In genomic region chr11:86688398-86689179, GRCh38 we compare ENCODE assay signal across 9 cellular contexts. TPM values are rescaled to one million over a fixed set of nuclear protein-coding genes. Genes with fewer than 3 reads are reported as not detected.
A peak's percentile ranks its signal among the peaks of the same experiment; 100 is the strongest.
DNase-seq lines count a peak whose midpoint lies in the region; ATAC-seq and TF ChIP-seq lines count a peak whose summit lies in the region.
"Had no signal": no experiment of that assay in that cellular context is flagged by ENCODE, and none has a peak within 500 bp of the region (broad histone marks: within the 10 kb centered on the region; RNA-seq: fewer than 3 reads in every experiment).

No MANE protein-coding gene starts in this region.

- no peak overlapping the region for H3K4me3 ChIP-seq in GM23248
- no peak overlapping the region for H3K4me3 ChIP-seq in Panc1 (ENCODE audit: low read depth in 2 of 2, low read length in 2 of 2)
- H3K4me3 ChIP-seq in heart right ventricle: no peak overlapping the region
- H3K4me3 ChIP-seq in endodermal cell (ENCODE audit: low read length): no peak overlapping the region

- H3K36me3 Mint-ChIP-seq in endodermal cell (ENCODE audit: low read depth): no peaks in the 10 kb centered on the region

- in situ Hi-C loops in GM23248 (cut with MboI) (no loop called here), Panc1 (cut with HindIII; ENCODE audit: low pct_unique_long_range_greater_than_20kb, low sequenced_read_pairs) (no loop called here)

- H3K36me3 ChIP-seq in GM23248 (ENCODE audit: low read depth): no peaks in the 10 kb centered on the region
- H3K36me3 ChIP-seq in Panc1 (ENCODE audit: control insufficient read depth, insufficient read depth, low read length): no peaks in the 10 kb centered on the region
- no peaks in the 10 kb centered on the region for H3K36me3 ChIP-seq in heart right ventricle
- no peaks in the 10 kb centered on the region for H3K36me3 ChIP-seq in endodermal cell (ENCODE audit: control insufficient read depth, insufficient read depth, low read length)

- CTCF ChIA-PET in Panc1 (lab: Charles Lee): no interaction called here

- H3K9ac ChIP-seq in GM23248: peak overlapping the region; percentile 45
- no peak overlapping the region for H3K9ac ChIP-seq in endodermal cell (ENCODE audit: extremely low read depth, low read length, poor library complexity, severe bottlenecking)

- TF ChIP-seq CTCF in Panc1 (IDR thresholded peaks at IDR 0.05) (0 out of 2 replicates have a peak, but pooled peaks have one; percentile 6), heart right ventricle (IDR thresholded peaks at IDR 0.05) (no peak), endodermal cell (conservative IDR thresholded peaks at IDR 0.05) (no peak)

- H3K27me3 ChIP-seq in GM23248 (replicated peaks; ENCODE audit: insufficient read depth) (no peaks in the 10 kb centered on the region), Panc1 (ENCODE audit: control insufficient read depth, insufficient read depth, low read length) (no peaks in the 10 kb centered on the region), heart right ventricle (no peaks in the 10 kb centered on the region), endodermal cell (ENCODE audit: control insufficient read depth, insufficient read depth, low read length, poor library complexity, severe bottlenecking) (no peaks in the 10 kb centered on the region)

- no peaks in the 10 kb centered on the region for H3K9me2 ChIP-seq in GM23248 (ENCODE audit: insufficient read depth)

- H3K9me3 ChIP-seq in GM23248 (ENCODE audit: low read depth): no peaks in the 10 kb centered on the region
- peaks cover 4% of the 10 kb centered on the region; the same call in 1 of the 2 replicates for H3K9me3 ChIP-seq in Panc1 (ENCODE audit: control insufficient read depth, insufficient read depth, low read depth, low read length)
- no peaks in the 10 kb centered on the region for H3K9me3 ChIP-seq in heart right ventricle
- no peaks in the 10 kb centered on the region for H3K9me3 ChIP-seq in endodermal cell (ENCODE audit: control insufficient read depth, low read length)

- DNase-seq in EL: peak; percentile 90
- DNase-seq in GM23248: peak; percentile 91
- DNase-seq in Panc1 (ENCODE audit: low read depth, low spot score): no peak
- DNase-seq in heart right ventricle: no peak
- no peak for DNase-seq in NCI-H526 (lab: John Stamatoyannopoulos, UW)
- no peak for DNase-seq in NCI-H1417 (lab: John Stamatoyannopoulos, UW)
- no peak for DNase-seq in endodermal cell

- H3K79me2 ChIP-seq in GM23248 (ENCODE audit: insufficient read depth): no peaks in the 10 kb centered on the region

- POLR2A ChIA-PET in Panc1 (lab: Charles Lee): interaction anchor here (0.6 kb wide), 2 partner anchors 51 to 111 kb away, joined by 3 read pairs; no protein-coding TSS in a partner anchor

- H3K9me3 Mint-ChIP-seq in endodermal cell: no peaks in the 10 kb centered on the region

- peaks cover 44% of the 10 kb centered on the region for H3F3A ChIP-seq in GM23248 (ENCODE audit: insufficient read depth)

- H3K27me3 Mint-ChIP-seq in endodermal cell (ENCODE audit: insufficient read depth): peaks cover 14% of the 10 kb centered on the region

- H3K4me1 Mint-ChIP-seq in endodermal cell: peaks cover 11% of the 10 kb centered on the region

- intact Hi-C loops in Panc1 (cut with micrococcal nuclease; ENCODE audit: unreplicated experiment): no loop called here
- intact Hi-C loops in heart right ventricle (cut with DNase I): no loop called here

- no TSS peak for BruUV-seq in Panc1 (replicated peaks; lab: Mats Ljungman, UMichigan)

- H3K4me1 ChIP-seq in GM23248 (ENCODE audit: insufficient read depth): peaks cover 59% of the 10 kb centered on the region
- peaks cover 8% of the 10 kb centered on the region; the same call in 1 of the 2 replicates for H3K4me1 ChIP-seq in Panc1 (ENCODE audit: control insufficient read depth, insufficient read depth, low read length)
- peaks cover 0 to 36% (median 7%) of the 10 kb centered on the region in 9 donors for H3K4me1 ChIP-seq in heart right ventricle
- H3K4me1 ChIP-seq in endodermal cell (ENCODE audit: control insufficient read depth, insufficient read depth, low read length): no peaks in the 10 kb centered on the region

- peak overlapping the region; percentile 85 for H3K27ac ChIP-seq in GM23248
- peak overlapping the region; percentile 68 for H3K27ac ChIP-seq in Panc1 (ENCODE audit: low read length)
- peak overlapping the region in 4 of 10 donors; percentile 12 to 38 (median 30) for H3K27ac ChIP-seq in heart right ventricle
- no peak overlapping the region for H3K27ac ChIP-seq in endodermal cell (ENCODE audit: low read depth, low read length)
- H3K27ac ChIP-seq: HL-60 had no signal

- no peaks in the 10 kb centered on the region for H4K20me1 ChIP-seq in GM23248 (ENCODE audit: insufficient read depth)

- 35 to 40% methylated on average over 4 of the region's 4 CpGs for WGBS in GM23248 (ENCODE audit: low coverage in 1 of 2, low lambda C conversion rate in 2 of 2, missing lambda C conversion rate in 2 of 2), 2 experiments
- WGBS in heart right ventricle, 2 donors: 73 to 78% methylated on average over 4 of the region's 4 CpGs
- WGBS in endodermal cell (ENCODE audit: insufficient coverage in 1 of 2, insufficient read length in 1 of 2), 2 experiments: 83 to 89% methylated on average over 4 of the region's 4 CpGs

- H3K27ac Mint-ChIP-seq in endodermal cell: no peak overlapping the region

- H3K4me2 ChIP-seq in GM23248 (ENCODE audit: unreplicated experiment): peak overlapping the region; percentile 8

- no peak overlapping the region for H3K4me3 Mint-ChIP-seq in endodermal cell

- ATAC-seq in Panc1: peak; percentile 75
- ATAC-seq in heart right ventricle: peak in 6 of 8 donors; percentile 50 to 69 (median 62)
- ATAC-seq in HG02678 (IDR thresholded peaks at IDR 0.05; ENCODE audit: unreplicated experiment): no peak

- peak overlapping the region; percentile 21 for H2AFZ ChIP-seq in GM23248

RNA-seq across cellular contexts. Expression of gene ME3, which starts 16.2 kb away (rescaled TPM):
- 7.7 and 10.9 TPM in 2 replicates for total RNA-seq in GM23248 (2014; rRNA removed; shearing (Covaris generic))
- polyA plus RNA-seq in GM23248 (2016; fragmentation: Nextera tagmentation; extraction: Ambion mirVana) (7.5 TPM in 2 replicates), heart right ventricle (10 to 100 TPM; 17.2 to 46.8 TPM)
- total RNA-seq in Panc1 (2021; ENCODE audit: unreplicated experiment) (35.3 TPM), heart right ventricle (10 to 100 TPM; 17.4 to 39.8 (median 33.7) TPM), endodermal cell (1 to 10 TPM; 1.2 to 1.3 TPM)
- polyA plus RNA-seq in Panc1 (2012; ENCODE audit: insufficient read length): 31.8 TPM
- 6.2 TPM for polyA plus RNA-seq in endodermal cell (2013, experiment 1 of 2)
- 8.0 TPM for polyA plus RNA-seq in endodermal cell (2013, experiment 2 of 2)

Comparison
In these comparisons a context has a peak if more than half of its experiments do, and no peak if none do; other contexts are left out.
1. DNase-seq: peak in EL (single experiment) and GM23248 (single experiment); none in Panc1 (single experiment), heart right ventricle (0 of 2), NCI-H526 (0 of 2), NCI-H1417 (0 of 3) and endodermal cell (single experiment).